21 cellular contexts compared by ENCODE assay signal in genomic region chr1:32618673-32619221, GRCh38. TPM values are rescaled to one million over a fixed set of nuclear protein-coding genes. Genes with fewer than 3 reads are reported as not detected.
A peak's percentile ranks its signal among the peaks of the same experiment; 100 is the strongest.
DNase-seq lines count a peak whose midpoint lies in the region; ATAC-seq and TF ChIP-seq lines count a peak whose summit lies in the region.
"Had no signal": no experiment of that assay in that cellular context is flagged by ENCODE, and none has a peak within 500 bp of the region (broad histone marks: within the 10 kb centered on the region; RNA-seq: fewer than 3 reads in every experiment).

No MANE protein-coding gene starts in this region.

- H3K4me1 ChIP-seq in KMS-11 (ENCODE audit: low read depth, poor library complexity, severe bottlenecking) = peaks cover 58% of the 10 kb centered on the region
- H3K4me1 ChIP-seq in adrenal gland (replicated peaks in 1 of 2) = no peaks in the 10 kb centered on the region
- H3K4me1 ChIP-seq: Peyer's patch, upper lobe of left lung had no signal

- H3K4me3 ChIP-seq in KMS-11 (IDR thresholded peaks at IDR 0.05; ENCODE audit: insufficient read depth, low read depth, low read length) (no peak overlapping the region), fibroblast of mammary gland (ENCODE audit: control insufficient read depth, low read depth, low read length) (no peak overlapping the region), adrenal gland (no peak overlapping the region)
- H3K4me3 ChIP-seq: cardiac muscle cell, Peyer's patch, skin epidermis, upper lobe of left lung had no signal

- intact Hi-C loops in adrenal gland (cut with DNase I) = no loop called here

- no peaks in the 10 kb centered on the region for H3K36me3 ChIP-seq in KMS-11 (ENCODE audit: insufficient read depth)
- no peaks in the 10 kb centered on the region for H3K36me3 ChIP-seq in adrenal gland (replicated peaks in 1 of 2)
- H3K36me3 ChIP-seq: cardiac muscle cell had no signal

- TF ChIP-seq POLR2A in adrenal gland (IDR thresholded peaks at IDR 0.05) = no peak

- no peaks in the 10 kb centered on the region for H4K20me1 ChIP-seq in KMS-11 (ENCODE audit: insufficient read depth)

- no peaks in the 10 kb centered on the region for H3K9me3 ChIP-seq in adrenal gland (replicated peaks in 1 of 3)
- H3K9me3 ChIP-seq: Peyer's patch, upper lobe of left lung had no signal

- WGBS in adrenal gland, 4 donors = 97 to 98% (median 98%) methylated on average over 5 of the region's 5 CpGs

- TF ChIP-seq CTCF in KMS-11 (conservative IDR thresholded peaks at IDR 0.05; ENCODE audit: low read depth, low read length) (no peak), fibroblast of mammary gland (conservative IDR thresholded peaks at IDR 0.05; ENCODE audit: control insufficient read depth, insufficient read depth, low read depth, low read length) (no peak), adrenal gland (IDR thresholded peaks at IDR 0.05) (no peak)

- peak overlapping the region; percentile 22; the same call in 1 of the 2 replicates for H3K9ac ChIP-seq in KMS-11

- H3K27me3 ChIP-seq in KMS-11 (ENCODE audit: insufficient read depth, low read depth) (no peaks in the 10 kb centered on the region), adrenal gland (no peaks in the 10 kb centered on the region)
- H3K27me3 ChIP-seq: cardiac muscle cell, Peyer's patch, upper lobe of left lung had no signal

- peak; percentile 19 for DNase-seq in EH (ENCODE audit: low read depth)
- DNase-seq in RKO (ENCODE audit: low spot score) = peak; percentile 42
- DNase-seq in fibroblast of mammary gland (ENCODE audit: low read depth) = peak; percentile 24
- DNase-seq in HUDEP-2 (lab: John Stamatoyannopoulos, UW; ENCODE audit: unreplicated experiment in 76 of 76) = no peak
- DNase-seq in adrenal gland = no peak
- DNase-seq: activated CD4-positive, alpha-beta T cell treated with anti-CD3 and anti-CD28 coated beads, Interleukin-2, amount 10 ng/mL, durations not matched to agents 24 days and 14 days; activated effector memory CD4-positive, alpha-beta T cell treated with anti-CD3 and anti-CD28 coated beads, Interleukin-2, amount 50 U/mL, for 16 hours; GDM1; left colon; NCI-H1092; nephron progenitor cell; Peyer's patch; stimulated activated CD4-positive, alpha-beta T cell treated with anti-CD3 and anti-CD28 coated beads, Interleukin-2, amount 100 ng/mL, for 48 hours; SW 1271; upper lobe of left lung had no signal

- H3K79me2 ChIP-seq in KMS-11 (ENCODE audit: insufficient read depth, low read depth) = peaks cover 16% of the 10 kb centered on the region; the same call in 1 of the 2 replicates

- ATAC-seq in GM19467 (IDR thresholded peaks at IDR 0.05; ENCODE audit: unreplicated experiment) (no peak), HG02588 (IDR thresholded peaks at IDR 0.05; ENCODE audit: unreplicated experiment) (no peak)
- ATAC-seq: esophagus mucosa, left colon had no signal

- peak overlapping the region; percentile 76; the same call in 1 of the 2 replicates for H3K4me2 ChIP-seq in KMS-11

- no peak overlapping the region for H2AFZ ChIP-seq in KMS-11 (ENCODE audit: low read depth)

- H3K27ac ChIP-seq in KMS-11 (peak overlapping the region; percentile 98), adrenal gland (no peak overlapping the region)
- H3K27ac ChIP-seq: cardiac muscle cell, Peyer's patch, skin epidermis, upper lobe of left lung had no signal

RNA-seq across cellular contexts. Expression of gene ZBTB8OS, which starts 31.6 kb away (rescaled TPM):
- 10 to 100 TPM in 7 of 8 donors, 1 to 10 TPM in 1; 9.7 to 43.7 (median 34.0) TPM for total RNA-seq in adrenal gland
- polyA plus RNA-seq in adrenal gland = 10 to 100 TPM; 64.9 to 83.0 (median 77.2) TPM

RNA-seq across cellular contexts. Expression of gene RBBP4, which starts 32.3 kb away (rescaled TPM):
- 100 to 1,000 TPM in 7 of 8 donors, 10 to 100 TPM in 1; 99.1 to 212 (median 160) TPM for total RNA-seq in adrenal gland
- polyA plus RNA-seq in adrenal gland = 100 to 1,000 TPM in 1 of 3 donors, 10 to 100 TPM in 2; 24.8 to 177 (median 35.0) TPM

Comparison
In these comparisons a context has a peak if more than half of its experiments do, and no peak if none do; other contexts are left out.
1. DNase-seq: peak in EH (single experiment), RKO (single experiment) and fibroblast of mammary gland (single experiment); none in HUDEP-2 (0 of 76) and adrenal gland (0 of 7).